ENCODE assay signal across 17 cellular contexts in the genomic region with DNA sequence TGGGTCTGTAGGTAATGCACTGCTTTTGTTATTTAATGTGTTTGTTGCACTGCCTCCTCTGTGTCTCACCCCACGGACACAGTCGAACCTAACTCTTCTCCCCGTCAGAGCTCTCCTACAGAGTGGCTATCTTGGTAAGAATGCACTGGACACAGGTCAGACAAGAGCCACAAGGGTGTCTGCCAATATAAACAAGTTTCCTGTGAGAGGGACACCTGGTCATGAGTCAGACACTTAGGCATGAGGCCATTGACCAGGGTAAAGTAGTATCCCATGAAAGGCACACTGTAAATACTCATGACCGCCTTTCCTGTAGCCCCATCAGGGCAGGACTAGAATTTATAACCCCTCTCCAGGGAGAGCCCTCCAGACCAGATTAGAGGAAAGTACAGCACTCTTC.
DNase-seq lines count a peak whose midpoint lies in the region; ATAC-seq, FAIRE-seq and TF ChIP-seq lines count a peak whose summit lies in the region.
"Had no signal": no experiment of that assay in that cellular context is flagged by ENCODE, and none has a peak within 500 bp of the region (broad histone marks: within the 10 kb centered on the region; RNA-seq: fewer than 3 reads in every experiment).

No MANE protein-coding gene starts in this region.

- H2BK12ac ChIP-seq in H9 (ENCODE audit: insufficient read length, low read depth, low read length): no peak overlapping the region

- no CpG with 5 or more reads among the region's 4 CpGs for WGBS in H9 (ENCODE audit: extremely low coverage, insufficient read length, low lambda C conversion rate)

- FAIRE-seq in RCC 7860 (lab: Jason Lieb, UNC): peak; percentile 63

- H2AK5ac ChIP-seq in H9 (ENCODE audit: insufficient read length, low read length): no peak overlapping the region

- intact Hi-C loops in CD4-positive, alpha-beta memory T cell (cut with micrococcal nuclease): no loop called here

- H3K4me1 Mint-ChIP-seq in H9 (peaks cover 10 to 11% of the 10 kb centered on the region in 2 experiments), neural progenitor cell (peaks cover 10% of the 10 kb centered on the region)
- peaks cover 27 to 36% (median 30%) of the 10 kb centered on the region in 4 donors for H3K4me1 Mint-ChIP-seq in CD4-positive, alpha-beta memory T cell

- H3K79me2 ChIP-seq in H9 (ENCODE audit: insufficient read depth, low read length): no peaks in the 10 kb centered on the region
- H3K79me2 ChIP-seq in fibroblast of lung (ENCODE audit: control insufficient read depth, insufficient read depth, low read length): no peaks in the 10 kb centered on the region
- H3K79me2 ChIP-seq in neural progenitor cell (ENCODE audit: low read depth): no peaks in the 10 kb centered on the region

- H4K5ac ChIP-seq in H9 (ENCODE audit: insufficient read length, low read depth, low read length): no peak overlapping the region

- H4K91ac ChIP-seq in H9 (ENCODE audit: insufficient read length, low read depth, low read length): no peak overlapping the region

- no peak overlapping the region for H3K18ac ChIP-seq in H9 (ENCODE audit: insufficient read length, low read depth, low read length)

- CTCF ChIA-PET in CD4-positive, alpha-beta memory T cell (lab: Charles Lee; ENCODE audit: partially characterized antibody): interaction anchor here (1.0 to 1.9 kb wide), 6 partner anchors 9 to 635 kb away, joined by 3 to 10 read pairs (median 6); no protein-coding TSS in a partner anchor

- no peaks in the 10 kb centered on the region for H3K9me3 Mint-ChIP-seq in H9
- H3K9me3 Mint-ChIP-seq in neural progenitor cell: no peaks in the 10 kb centered on the region
- H3K9me3 Mint-ChIP-seq in CD4-positive, alpha-beta memory T cell: no peaks in the 10 kb centered on the region
- H3K9me3 Mint-ChIP-seq: activated B cell treated with CpG ODN at 0.5 μM for 24 hours; activated T-cell treated with anti-CD3 and anti-CD28 coated beads, Interleukin-2, amount 50 U/mL, for 4 hours had no signal

- H2BK20ac ChIP-seq in H9 (ENCODE audit: low read depth, low read length, poor library complexity, severe bottlenecking): no peak overlapping the region

- H3K4me1 ChIP-seq in H9 (ENCODE audit: insufficient read depth, low read length) (peaks cover 3% of the 10 kb centered on the region; the same call in 1 of the 2 replicates), fibroblast of lung (ENCODE audit: control insufficient read depth, extremely low read depth, insufficient read depth, low read length) (no peaks in the 10 kb centered on the region), neural progenitor cell (peaks cover 7% of the 10 kb centered on the region)
- peaks cover 29% of the 10 kb centered on the region for H3K4me1 ChIP-seq in CD4-positive, alpha-beta memory T cell (ENCODE audit: insufficient read depth, low read length)

- no peak overlapping the region for H2BK120ac ChIP-seq in H9 (ENCODE audit: low read depth, low read length, poor library complexity, severe bottlenecking)

- TF ChIP-seq CTCF in H9 (conservative IDR thresholded peaks at IDR 0.05): no peak
- no peak for TF ChIP-seq CTCF in fibroblast of lung (conservative IDR thresholded peaks at IDR 0.05 in 1 of 2, IDR thresholded peaks at IDR 0.05 in 1 of 2; ENCODE audit: low read depth in 1 of 2, low read length in 2 of 2)
- no peak for TF ChIP-seq CTCF in neural progenitor cell (IDR thresholded peaks at IDR 0.05)

- H3K4me3 Mint-ChIP-seq in H9 (no peak overlapping the region), neural progenitor cell (no peak overlapping the region)
- no peak overlapping the region for H3K4me3 Mint-ChIP-seq in CD4-positive, alpha-beta memory T cell
- H3K4me3 Mint-ChIP-seq: activated B cell treated with CpG ODN at 0.5 μM for 24 hours; activated T-cell treated with anti-CD3 and anti-CD28 coated beads, Interleukin-2, amount 50 U/mL, for 4 hours had no signal

- no peak overlapping the region for H3K56ac ChIP-seq in H9 (ENCODE audit: insufficient read length, low read depth, low read length)

- no peak overlapping the region; the same call in 1 of the 2 replicates for H3K14ac ChIP-seq in H9 (ENCODE audit: insufficient read depth, low read length)

- ATAC-seq in HG03457 (IDR thresholded peaks at IDR 0.05; ENCODE audit: unreplicated experiment) (no peak), HG03439 (IDR thresholded peaks at IDR 0.05; ENCODE audit: unreplicated experiment) (no peak)
- ATAC-seq: left ventricle myocardium superior had no signal

- H3K27ac Mint-ChIP-seq in H9 (no peak overlapping the region; a peak in 1 of 7 replicates), neural progenitor cell (no peak overlapping the region)
- peak overlapping the region in 2 of 7 donors; percentile 63 to 66 for H3K27ac Mint-ChIP-seq in CD4-positive, alpha-beta memory T cell
- H3K27ac Mint-ChIP-seq: activated B cell treated with CpG ODN at 0.5 μM for 24 hours had no signal

- POLR2A ChIA-PET in CD4-positive, alpha-beta memory T cell (lab: Charles Lee; ENCODE audit: partially characterized antibody): no interaction called here

- no peaks in the 10 kb centered on the region for H3F3A ChIP-seq in neural progenitor cell (ENCODE audit: low read depth)

- no peak overlapping the region for H3K23ac ChIP-seq in H9 (ENCODE audit: insufficient read length, low read depth, low read length)

- H2AFZ ChIP-seq in H9 (ENCODE audit: low read length) (no peak overlapping the region), fibroblast of lung (ENCODE audit: low read length) (no peak overlapping the region), neural progenitor cell (replicated peaks) (no peak overlapping the region)

- H4K20me1 ChIP-seq in H9 (ENCODE audit: control insufficient read depth, insufficient read depth, insufficient read length): no peaks in the 10 kb centered on the region
- no peaks in the 10 kb centered on the region for H4K20me1 ChIP-seq in fibroblast of lung (ENCODE audit: control insufficient read depth, extremely low read depth, insufficient read depth, low read length)
- H4K20me1 ChIP-seq in neural progenitor cell (ENCODE audit: low read depth): no peaks in the 10 kb centered on the region

- H3K27me3 Mint-ChIP-seq in H9 (ENCODE audit: low read depth) (peaks cover 19% of the 10 kb centered on the region), neural progenitor cell (ENCODE audit: insufficient read depth, low read depth) (peaks cover 5% of the 10 kb centered on the region)
- peaks cover 0 to 3% of the 10 kb centered on the region in 2 donors for H3K27me3 Mint-ChIP-seq in CD4-positive, alpha-beta memory T cell

- DNase-seq in H9: no peak
- peak; percentile 71 for DNase-seq in RCC 7860 (ENCODE audit: low spot score)
- DNase-seq in fibroblast of lung (ENCODE audit: low read depth in 2 of 2): peak; percentile 22 to 91
- DNase-seq in pulmonary artery endothelial cell (ENCODE audit: low read depth, low spot score): peak; percentile 35
- no peak for DNase-seq in neural progenitor cell (ENCODE audit: low spot score)
- no peak for DNase-seq in CD4-positive, alpha-beta memory T cell
- DNase-seq: activated B cell treated with CpG ODN at 0.5 μM for 24 hours; activated T-cell treated with anti-CD3 and anti-CD28 coated beads, Interleukin-2, amount 50 U/mL, for 4 hours; left ventricle myocardium superior; NCI-H1092; NCI-H524 treated with DMSO at 0.1 percent for 48 hours; occipital lobe; stimulated activated CD4-positive, alpha-beta T cell treated with anti-CD3 and anti-CD28 coated beads, Interleukin-2, amount 100 ng/mL, for 48 hours; stimulated activated naive CD4-positive, alpha-beta T cell treated with Interleukin-2 at 50 U/mL for 16 hours had no signal

- peak overlapping the region; percentile 84 for H4K8ac ChIP-seq in H9 (replicated peaks; ENCODE audit: insufficient read length, low read depth, low read length)

- H3K4me2 ChIP-seq in H9 (ENCODE audit: insufficient read depth, insufficient read length, low read length) (no peak overlapping the region), fibroblast of lung (ENCODE audit: extremely low read depth, insufficient read depth, low read length) (no peak overlapping the region), neural progenitor cell (no peak overlapping the region)

- H3K4ac ChIP-seq in H9 (ENCODE audit: low read depth, low read length): no peak overlapping the region

- H3K23me2 ChIP-seq in H9 (ENCODE audit: insufficient read length, low read depth, low read length, poor library complexity, severe bottlenecking): no peaks in the 10 kb centered on the region

- no peak overlapping the region for H3T11ph ChIP-seq in H9 (ENCODE audit: low read length)

- no peaks in the 10 kb centered on the region for H3K36me3 ChIP-seq in fibroblast of lung (ENCODE audit: control insufficient read depth, insufficient read depth, low read length)
- no peaks in the 10 kb centered on the region for H3K36me3 ChIP-seq in neural progenitor cell
- H3K36me3 ChIP-seq in CD4-positive, alpha-beta memory T cell (ENCODE audit: insufficient read depth, low read length): no peaks in the 10 kb centered on the region

- no peak overlapping the region for H3K4me3 ChIP-seq in fibroblast of lung (replicated peaks in 1 of 4; ENCODE audit: control extremely low read depth in 1 of 4, insufficient read depth in 1 of 4, low read depth in 3 of 4, low read length in 4 of 4)
- no peak overlapping the region for H3K4me3 ChIP-seq in neural progenitor cell
- no peak overlapping the region for H3K4me3 ChIP-seq in CD4-positive, alpha-beta memory T cell (ENCODE audit: low read length in 2 of 2)
- H3K4me3 ChIP-seq: SK-N-MC had no signal

- H3K36me3 Mint-ChIP-seq in H9 (ENCODE audit: insufficient read depth in 1 of 3, low read depth in 3 of 3) (no peaks in the 10 kb centered on the region), neural progenitor cell (peaks cover 4% of the 10 kb centered on the region)
- H3K36me3 Mint-ChIP-seq in CD4-positive, alpha-beta memory T cell: no peaks in the 10 kb centered on the region

- no peak overlapping the region for H3K27ac ChIP-seq in H9 (ENCODE audit: insufficient read length, low read depth, low read length)
- H3K27ac ChIP-seq in fibroblast of lung (ENCODE audit: insufficient read depth, low read length): no peak overlapping the region
- H3K27ac ChIP-seq in neural progenitor cell: no peak overlapping the region
- no peak overlapping the region for H3K27ac ChIP-seq in CD4-positive, alpha-beta memory T cell (ENCODE audit: low read depth, low read length)
- H3K27ac ChIP-seq: SK-N-MC had no signal

- H3K9me3 ChIP-seq in H9 (ENCODE audit: control insufficient read depth, low read depth, low read length) (no peaks in the 10 kb centered on the region), fibroblast of lung (ENCODE audit: control insufficient read depth, insufficient read depth, low read depth, low read length) (no peaks in the 10 kb centered on the region), neural progenitor cell (ENCODE audit: low read depth) (no peaks in the 10 kb centered on the region)
- H3K9me3 ChIP-seq in CD4-positive, alpha-beta memory T cell (ENCODE audit: control insufficient read depth in 1 of 2, low read length in 2 of 2): no peaks in the 10 kb centered on the region

- H2BK5ac ChIP-seq in H9 (ENCODE audit: insufficient read length, low read length): no peak overlapping the region

- H3K9ac ChIP-seq in H9 (ENCODE audit: extremely low read depth, insufficient read length, low read length) (no peak overlapping the region), fibroblast of lung (ENCODE audit: insufficient read depth, low read length) (no peak overlapping the region), neural progenitor cell (no peak overlapping the region)

- no peaks in the 10 kb centered on the region for H3K79me1 ChIP-seq in H9 (ENCODE audit: insufficient read depth, low read depth, low read length, poor library complexity, severe bottlenecking)

- no peak overlapping the region for H2BK15ac ChIP-seq in H9 (ENCODE audit: low read depth, low read length)

- H3K27me3 ChIP-seq in H9 (ENCODE audit: insufficient read depth, low read length): no peaks in the 10 kb centered on the region
- no peaks in the 10 kb centered on the region for H3K27me3 ChIP-seq in fibroblast of lung (ENCODE audit: control insufficient read depth, insufficient read depth, low read length)
- peaks cover 15% of the 10 kb centered on the region for H3K27me3 ChIP-seq in neural progenitor cell
- no peaks in the 10 kb centered on the region for H3K27me3 ChIP-seq in CD4-positive, alpha-beta memory T cell (ENCODE audit: insufficient read depth, low read length)

Comparison
In these comparisons a context has a peak if more than half of its experiments do, and no peak if none do; other contexts are left out.
1. DNase-seq: peak in RCC 7860 (single experiment), fibroblast of lung (2 of 2) and pulmonary artery endothelial cell (single experiment); none in H9 (single experiment), neural progenitor cell (single experiment) and CD4-positive, alpha-beta memory T cell (0 of 5).